ENCODE assay signal across 16 cellular contexts in genomic region chr2:233400341-233400740, GRCh38. TPM values are rescaled to one million over a fixed set of nuclear protein-coding genes. Genes with fewer than 3 reads are reported as not detected.
DNase-seq lines count a peak whose midpoint lies in the region; ATAC-seq, FAIRE-seq and TF ChIP-seq lines count a peak whose summit lies in the region.
"Had no signal": no experiment of that assay in that cellular context is flagged by ENCODE, and none has a peak within 500 bp of the region (broad histone marks: within the 10 kb centered on the region; RNA-seq: fewer than 3 reads in every experiment).

No MANE protein-coding gene starts in this region.

- no peaks in the 10 kb centered on the region for H3K27me3 ChIP-seq in CD8-positive, alpha-beta memory T cell (ENCODE audit: insufficient read depth, low read length, poor library complexity, severe bottlenecking)
- H3K27me3 ChIP-seq in thyroid gland = no peaks in the 10 kb centered on the region
- H3K27me3 ChIP-seq: SJCRH30, transverse colon had no signal

- DNase-seq in A549 (ENCODE audit: low read depth in 1 of 2, low spot score in 1 of 2) (no peak), mesenteric fat pad (ENCODE audit: low spot score) (peak; percentile 57), WTC11 (ENCODE audit: low spot score) (no peak), NCI-H2227 treated with DMSO at 0.1 percent for 48 hours (lab: John Stamatoyannopoulos, UW) (no peak), amniotic stem cell (lab: John Stamatoyannopoulos, UW) (no peak), thyroid gland (no peak)
- DNase-seq in CD8-positive, alpha-beta memory T cell = no peak
- no peak for DNase-seq in activated T-cell treated with anti-CD3 and anti-CD28 coated beads, Interleukin-2, amount 50 U/mL, for 72 hours
- DNase-seq: MM.1S, NCI-H2171, SJCRH30, transverse colon had no signal

- H3K36me3 Mint-ChIP-seq in CD8-positive, alpha-beta memory T cell = peaks cover 6 to 47% (median 13%) of the 10 kb centered on the region in 3 donors
- peaks cover 6 to 16% of the 10 kb centered on the region in 2 donors for H3K36me3 Mint-ChIP-seq in activated T-cell treated with anti-CD3 and anti-CD28 coated beads, Interleukin-2, amount 50 U/mL, for 72 hours (ENCODE audit: insufficient read depth in 2 of 2)
- peaks cover 9% of the 10 kb centered on the region for H3K36me3 Mint-ChIP-seq in WTC11

- H3K27me3 Mint-ChIP-seq in CD8-positive, alpha-beta memory T cell = no peaks in the 10 kb centered on the region
- H3K27me3 Mint-ChIP-seq in activated T-cell treated with anti-CD3 and anti-CD28 coated beads, Interleukin-2, amount 50 U/mL, for 72 hours (ENCODE audit: low read depth) = no peaks in the 10 kb centered on the region
- H3K27me3 Mint-ChIP-seq in WTC11 (ENCODE audit: low read depth) = peaks cover 2% of the 10 kb centered on the region; the same call in 1 of the 2 replicates

- H3K9me3 ChIP-seq in A549 (no peaks in the 10 kb centered on the region), thyroid gland (no peaks in the 10 kb centered on the region)
- no peaks in the 10 kb centered on the region for H3K9me3 ChIP-seq in CD8-positive, alpha-beta memory T cell (ENCODE audit: low read length)
- H3K9me3 ChIP-seq: prostate gland, SJCRH30, transverse colon had no signal

- peak overlapping the region; percentile 35; the same call in 2 of the 3 replicates for H3K4me2 ChIP-seq in A549

- peak overlapping the region; percentile 57 to 78; a peak in 5 of 6 replicates for H3K27ac ChIP-seq in A549
- no peak overlapping the region for H3K27ac ChIP-seq in CD8-positive, alpha-beta memory T cell (ENCODE audit: low read depth, low read length)
- no peak overlapping the region for H3K27ac ChIP-seq in thyroid gland
- H3K27ac ChIP-seq: prostate gland, SJCRH30, transverse colon had no signal

- intact Hi-C loops in thyroid gland (cut with DNase I) = no loop called here

- H3K4me3 ChIP-seq in A549 (no peak overlapping the region), thyroid gland (replicated peaks in 1 of 3) (no peak overlapping the region)
- peak overlapping the region; percentile 15 for H3K4me3 ChIP-seq in CD8-positive, alpha-beta memory T cell (ENCODE audit: low read length)
- H3K4me3 ChIP-seq: prostate gland, SJCRH30, transverse colon had no signal

- H3K4me1 Mint-ChIP-seq in CD8-positive, alpha-beta memory T cell = peaks cover 54 to 74% (median 56%) of the 10 kb centered on the region in 3 donors
- H3K4me1 Mint-ChIP-seq in activated T-cell treated with anti-CD3 and anti-CD28 coated beads, Interleukin-2, amount 50 U/mL, for 72 hours (ENCODE audit: low read depth) = peaks cover 75% of the 10 kb centered on the region
- H3K4me1 Mint-ChIP-seq in WTC11 = peaks cover 42% of the 10 kb centered on the region

- ATAC-seq in A549 (peak; percentile 40 to 48; a peak in 5 of 6 replicates), WTC11 (no peak)
- peak; percentile 21 to 30 for ATAC-seq in activated T-cell treated with anti-CD3 and anti-CD28 coated beads, Interleukin-2, amount 50 U/mL, for 72 hours (replicated peaks in 1 of 2)

- FAIRE-seq in A549 (lab: Jason Lieb, UNC) = no peak
- FAIRE-seq: bronchial epithelial cell, endothelial cell of umbilical vein, keratinocyte had no signal

- WGBS in A549 (ENCODE audit: missing lambda C conversion rate) = 69% methylated on average over 6 of the region's 6 CpGs
- 85 to 87% methylated on average over 6 of the region's 6 CpGs for WGBS in thyroid gland, 2 donors

- TF ChIP-seq EP300 in A549 (IDR thresholded peaks at IDR 0.05) = no peak

- no peak for TF ChIP-seq POLR2A in A549 (IDR thresholded peaks at IDR 0.05; ENCODE audit: low read length)
- no peak for TF ChIP-seq POLR2A in thyroid gland (IDR thresholded peaks at IDR 0.05)

- TF ChIP-seq CTCF in A549 (IDR thresholded peaks at IDR 0.05) = no peak
- TF ChIP-seq CTCF in WTC11 (IDR thresholded peaks at IDR 0.05) = no peak
- no peak for TF ChIP-seq CTCF in thyroid gland (IDR thresholded peaks at IDR 0.05)

- CTCF ChIA-PET in A549 (lab: Yijun Ruan, JAX) = interaction anchor here (0.8 to 13.7 kb wide), 7 partner anchors 13 to 432 kb away, joined by 3 to 166 read pairs (median 5); no protein-coding TSS in a partner anchor
- CTCF ChIA-PET in CD8-positive, alpha-beta memory T cell (lab: Charles Lee) = interaction anchor here (0.6 to 11.2 kb wide), 4 partner anchors 9 to 47 kb away, joined by 3 to 239 read pairs (median 77); no protein-coding TSS in a partner anchor
- CTCF ChIA-PET in WTC11 (lab: Charles Lee) = interaction anchor here (1.7 to 2.9 kb wide), 3 partner anchors 43 to 48 kb away, joined by 8 to 13 read pairs (median 10); no protein-coding TSS in a partner anchor

- H3K4me3 Mint-ChIP-seq in CD8-positive, alpha-beta memory T cell = peak overlapping the region in 6 of 7 donors; percentile 27 to 69 (median 40)
- H3K4me3 Mint-ChIP-seq in activated T-cell treated with anti-CD3 and anti-CD28 coated beads, Interleukin-2, amount 50 U/mL, for 72 hours = peak overlapping the region; percentile 33 to 62
- no peak overlapping the region for H3K4me3 Mint-ChIP-seq in WTC11

- TF ChIP-seq RAD21 in A549 (conservative IDR thresholded peaks at IDR 0.05 in 1 of 2, IDR thresholded peaks at IDR 0.05 in 1 of 2) = no peak

- no peaks in the 10 kb centered on the region for H3K9me3 Mint-ChIP-seq in CD8-positive, alpha-beta memory T cell
- H3K9me3 Mint-ChIP-seq in activated T-cell treated with anti-CD3 and anti-CD28 coated beads, Interleukin-2, amount 50 U/mL, for 72 hours = no peaks in the 10 kb centered on the region
- H3K9me3 Mint-ChIP-seq in WTC11 = no peaks in the 10 kb centered on the region

- H3K4me1 ChIP-seq in A549 (peaks cover 66% of the 10 kb centered on the region), thyroid gland (no peaks in the 10 kb centered on the region)
- H3K4me1 ChIP-seq in CD8-positive, alpha-beta memory T cell (ENCODE audit: insufficient read depth, low read length) = peaks cover 49% of the 10 kb centered on the region
- H3K4me1 ChIP-seq: prostate gland, SJCRH30 had no signal

- no peaks in the 10 kb centered on the region for H3K36me3 ChIP-seq in CD8-positive, alpha-beta memory T cell (ENCODE audit: insufficient read depth, low read length)
- H3K36me3 ChIP-seq in thyroid gland = no peaks in the 10 kb centered on the region
- H3K36me3 ChIP-seq: prostate gland, transverse colon had no signal

- POLR2A ChIA-PET in A549 (lab: Yijun Ruan, JAX) (interaction anchor here (0.5 kb wide), 1 partner anchor 57 kb away, joined by 5 read pairs; no protein-coding TSS in a partner anchor), WTC11 (lab: Charles Lee) (no interaction called here)
- POLR2A ChIA-PET in CD8-positive, alpha-beta memory T cell (lab: Charles Lee) = no interaction called here

- peak overlapping the region; percentile 52 to 97 (median 80) for H3K27ac Mint-ChIP-seq in CD8-positive, alpha-beta memory T cell
- H3K27ac Mint-ChIP-seq in activated T-cell treated with anti-CD3 and anti-CD28 coated beads, Interleukin-2, amount 50 U/mL, for 72 hours = peak overlapping the region; percentile 81
- no peak overlapping the region; the same call in 1 of the 2 replicates for H3K27ac Mint-ChIP-seq in WTC11

TF ChIP-seq in A549, 52 proteins besides CTCF, POLR2A, EP300 and RAD21 (continues in another document):
- TF ChIP-seq TFCP2L1 (CRISPR knock-in tag; IDR thresholded peaks at IDR 0.05) = no peak
- no peak for TF ChIP-seq RCOR1 (IDR thresholded peaks at IDR 0.05; ENCODE audit: low read depth, low read length)
- TF ChIP-seq ELK1 (IDR thresholded peaks at IDR 0.05; ENCODE audit: low read depth, low read length) = no peak
- no peak for TF ChIP-seq HES2 (IDR thresholded peaks at IDR 0.05)

TF ChIP-seq in WTC11, 78 proteins besides CTCF, POLR2A, EP300 and RAD21 (continues in another document):
- TF ChIP-seq, protein P1, sequence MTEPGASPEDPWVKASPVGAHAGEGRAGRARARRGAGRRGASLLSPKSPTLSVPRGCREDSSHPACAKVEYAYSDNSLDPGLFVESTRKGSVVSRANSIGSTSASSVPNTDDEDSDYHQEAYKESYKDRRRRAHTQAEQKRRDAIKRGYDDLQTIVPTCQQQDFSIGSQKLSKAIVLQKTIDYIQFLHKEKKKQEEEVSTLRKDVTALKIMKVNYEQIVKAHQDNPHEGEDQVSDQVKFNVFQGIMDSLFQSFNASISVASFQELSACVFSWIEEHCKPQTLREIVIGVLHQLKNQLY (CRISPR knock-in tag; IDR thresholded peaks at IDR 0.05) = no peak
- TF ChIP-seq ZNF138 (CRISPR knock-in tag; conservative IDR thresholded peaks at IDR 0.05) (no peak), CREB1 (CRISPR knock-in tag; IDR thresholded peaks at IDR 0.05) (no peak)
- TF ChIP-seq, protein P2, sequence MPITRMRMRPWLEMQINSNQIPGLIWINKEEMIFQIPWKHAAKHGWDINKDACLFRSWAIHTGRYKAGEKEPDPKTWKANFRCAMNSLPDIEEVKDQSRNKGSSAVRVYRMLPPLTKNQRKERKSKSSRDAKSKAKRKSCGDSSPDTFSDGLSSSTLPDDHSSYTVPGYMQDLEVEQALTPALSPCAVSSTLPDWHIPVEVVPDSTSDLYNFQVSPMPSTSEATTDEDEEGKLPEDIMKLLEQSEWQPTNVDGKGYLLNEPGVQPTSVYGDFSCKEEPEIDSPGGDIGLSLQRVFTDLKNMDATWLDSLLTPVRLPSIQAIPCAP (CRISPR knock-in tag; IDR thresholded peaks at IDR 0.05) = no peak
- TF ChIP-seq, protein P3, sequence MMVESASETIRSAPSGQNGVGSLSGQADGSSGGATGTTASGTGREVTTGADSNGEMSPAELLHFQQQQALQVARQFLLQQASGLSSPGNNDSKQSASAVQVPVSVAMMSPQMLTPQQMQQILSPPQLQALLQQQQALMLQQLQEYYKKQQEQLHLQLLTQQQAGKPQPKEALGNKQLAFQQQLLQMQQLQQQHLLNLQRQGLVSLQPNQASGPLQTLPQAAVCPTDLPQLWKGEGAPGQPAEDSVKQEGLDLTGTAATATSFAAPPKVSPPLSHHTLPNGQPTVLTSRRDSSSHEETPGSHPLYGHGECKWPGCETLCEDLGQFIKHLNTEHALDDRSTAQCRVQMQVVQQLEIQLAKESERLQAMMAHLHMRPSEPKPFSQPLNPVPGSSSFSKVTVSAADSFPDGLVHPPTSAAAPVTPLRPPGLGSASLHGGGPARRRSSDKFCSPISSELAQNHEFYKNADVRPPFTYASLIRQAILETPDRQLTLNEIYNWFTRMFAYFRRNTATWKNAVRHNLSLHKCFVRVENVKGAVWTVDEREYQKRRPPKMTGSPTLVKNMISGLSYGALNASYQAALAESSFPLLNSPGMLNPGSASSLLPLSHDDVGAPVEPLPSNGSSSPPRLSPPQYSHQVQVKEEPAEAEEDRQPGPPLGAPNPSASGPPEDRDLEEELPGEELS (CRISPR knock-in tag; IDR thresholded peaks at IDR 0.05) = no peak

RNA-seq across cellular contexts. Expression of gene DGKD, which starts 46.0 kb away (rescaled TPM):
- polyA plus RNA-seq in A549 (2011; rRNA removed) = 68.8 and 79.0 TPM in 2 replicates
- 74.5 and 83.0 TPM in 2 replicates for polyA plus RNA-seq in A549 (2012; cell fraction: cytosol; rRNA removed)
- 371 and 389 TPM in 2 replicates for polyA plus RNA-seq in A549 (2012; cell fraction: nucleus; rRNA removed)
- 98.1 to 99.6 TPM (median 99.1 TPM) in 3 replicates for polyA plus RNA-seq in A549 (2017; fragmentation: RNase III; extraction: RNeasy Plus Mini Kit Qiagen cat#74134 plus additional on column Dnase treatment)
- 118 and 170 TPM in 2 replicates for polyA minus RNA-seq in A549 (2011; rRNA and poly(A)+ RNA removed)
- 10 to 100 TPM; 54.2 to 61.9 TPM for total RNA-seq in CD8-positive, alpha-beta memory T cell
- 32.6 TPM for polyA plus RNA-seq in CD8-positive, alpha-beta memory T cell
- total RNA-seq in activated T-cell treated with anti-CD3 and anti-CD28 coated beads, Interleukin-2, amount 50 U/mL, for 72 hours = 10 to 100 TPM; 78.0 to 94.4 TPM
- total RNA-seq in mesenteric fat pad = 67.2 TPM
- 30.6 to 41.4 TPM (median 31.9 TPM) in 3 replicates for total RNA-seq in WTC11 (2021)
- 10 to 100 TPM; 22.3 to 71.7 (median 27.3) TPM for total RNA-seq in thyroid gland

Comparison
In these comparisons a context has a peak if more than half of its experiments do, and no peak if none do; other contexts are left out.
1. H3K27ac ChIP-seq: peak in A549 (2 of 2); none in CD8-positive, alpha-beta memory T cell (single experiment) and thyroid gland (0 of 3).